ENCODE assay signal across 9 cellular contexts in the genomic region with DNA sequence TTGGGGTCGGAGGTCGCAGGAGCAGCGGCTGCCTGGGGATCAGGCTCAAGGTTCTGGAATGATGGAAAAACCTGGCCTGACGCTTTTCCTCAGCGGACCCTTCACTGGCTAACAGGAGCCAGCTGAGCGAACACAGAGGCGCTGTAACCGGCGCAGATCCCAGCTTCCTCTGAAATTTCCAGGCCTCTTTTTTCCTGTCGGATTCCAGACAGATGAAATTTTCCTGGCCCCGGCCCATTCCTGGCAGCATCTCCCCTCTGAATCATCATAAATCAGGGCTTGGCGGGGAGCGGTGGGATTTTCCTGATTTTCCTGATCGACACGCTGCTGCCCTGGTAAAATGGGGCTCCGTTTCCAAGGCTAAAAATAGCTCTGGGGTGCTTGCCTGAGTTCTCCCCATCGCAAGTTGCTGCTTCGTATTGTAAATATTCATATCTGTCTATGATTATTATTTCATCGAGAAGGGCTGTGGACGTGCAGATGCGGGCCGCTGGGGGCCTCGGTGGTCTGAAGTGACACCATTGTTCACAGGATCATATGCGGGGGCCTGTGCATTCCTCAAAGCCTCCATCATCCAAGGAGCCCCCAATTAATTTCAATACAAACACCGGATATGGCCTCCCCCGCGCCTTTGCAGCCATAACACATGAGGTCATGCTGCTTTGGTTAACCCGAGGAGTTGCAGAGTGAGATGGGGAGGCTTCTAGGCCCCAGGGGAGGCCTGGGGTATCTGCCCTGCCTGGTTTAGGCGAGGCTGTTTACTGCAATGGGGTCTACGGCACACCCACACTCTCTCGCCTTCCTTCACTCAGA. TPM values are rescaled to one million over a fixed set of nuclear protein-coding genes. Genes with fewer than 3 reads are reported as not detected.
DNase-seq lines count a peak whose midpoint lies in the region; ATAC-seq, FAIRE-seq and TF ChIP-seq lines count a peak whose summit lies in the region.
"Had no signal": no experiment of that assay in that cellular context is flagged by ENCODE, and none has a peak within 500 bp of the region (broad histone marks: within the 10 kb centered on the region; RNA-seq: fewer than 3 reads in every experiment).

No MANE protein-coding gene starts in this region.

- H3K27me3 ChIP-seq in K562 (ENCODE audit: control insufficient read depth in 2 of 2, insufficient read depth in 2 of 2, low read length in 2 of 2) (peaks cover 22 to 57% of the 10 kb centered on the region in 2 experiments), gastrocnemius medialis (no peaks in the 10 kb centered on the region)

- no peaks in the 10 kb centered on the region for H3K9me1 ChIP-seq in K562 (ENCODE audit: control insufficient read depth, insufficient read depth, low read length)

- DNase-seq in GM13976 (ENCODE audit: low spot score) (peak; percentile 41), K562 (ENCODE audit: extremely low read depth in 1 of 4, low spot score in 3 of 4) (no peak), iPS-NIHi7 (ENCODE audit: extremely low spot score) (peak; percentile 35), gastrocnemius medialis (peak; percentile 9 to 45), NK-92 (lab: John Stamatoyannopoulos, UW; ENCODE audit: unreplicated experiment) (no peak), G401 (ENCODE audit: low spot score) (no peak), hypothalamus (lab: John Stamatoyannopoulos, UW) (no peak)
- DNase-seq: activated naive CD8-positive, alpha-beta T cell treated with anti-CD3 and anti-CD28 coated beads, Interleukin-2, amount 50 U/mL, for 24 hours had no signal

- TF ChIP-seq RAD21 in K562 (CRISPR knock-in tag; conservative IDR thresholded peaks at IDR 0.05 in 1 of 2, IDR thresholded peaks at IDR 0.05 in 1 of 2): no peak

- no peak for FAIRE-seq in K562 (lab: Jason Lieb, UNC)

- H3K4me3 ChIP-seq in K562: no peak overlapping the region
- H3K4me3 ChIP-seq in gastrocnemius medialis: peak overlapping the region in 1 of 4 donors; percentile 22

- H3K9me3 ChIP-seq in K562 (replicated peaks; ENCODE audit: control insufficient read depth, insufficient read depth, low read depth, low read length): no peaks in the 10 kb centered on the region
- no peaks in the 10 kb centered on the region for H3K9me3 ChIP-seq in gastrocnemius medialis

- POLR2A ChIA-PET in K562 (lab: Yijun Ruan, JAX): no interaction called here

- WGBS in K562 (ENCODE audit: insufficient coverage, low coverage, missing lambda C conversion rate): 5% methylated on average over 27 of the region's 31 CpGs

- no peaks in the 10 kb centered on the region for H4K20me1 ChIP-seq in K562 (replicated peaks; ENCODE audit: control insufficient read depth, insufficient read depth, low read length)

- H3K36me3 ChIP-seq in K562 (ENCODE audit: control insufficient read depth, insufficient read depth, low read length) (no peaks in the 10 kb centered on the region), gastrocnemius medialis (no peaks in the 10 kb centered on the region)

- ATAC-seq in K562 (no peak), gastrocnemius medialis (peak; percentile 72 to 73), GM21717 (IDR thresholded peaks at IDR 0.05; ENCODE audit: unreplicated experiment) (no peak)
- ATAC-seq: activated naive CD8-positive, alpha-beta T cell treated with anti-CD3 and anti-CD28 coated beads, Interleukin-2, amount 50 U/mL, for 24 hours had no signal

- CTCF ChIA-PET in K562 (lab: Yijun Ruan, JAX; ENCODE audit: low intra/inter-chr PET ratio): no interaction called here

- H3K27ac ChIP-seq in K562 (ENCODE audit: extremely low read depth, low read depth, low read length) (no peak overlapping the region), gastrocnemius medialis (peak overlapping the region; percentile 70 to 77 (median 74))

- H3K4me2 ChIP-seq in K562 (ENCODE audit: insufficient read depth, low read length): no peak overlapping the region

- no peaks in the 10 kb centered on the region for H3K79me2 ChIP-seq in K562 (ENCODE audit: control insufficient read depth, insufficient read depth, low read length)

- in situ Hi-C loops in GM13976 (cut with MboI; ENCODE audit: low sequenced_read_pairs, unreplicated experiment) (no loop called here), K562 (cut with MboI) (no loop called here), gastrocnemius medialis (cut with MboI; ENCODE audit: low sequenced_read_pairs in 4 of 4) (no loop called here), G401 (cut with HindIII; ENCODE audit: low sequenced_read_pairs) (no loop called here)

- TF ChIP-seq EP300 in K562 (IDR thresholded peaks at IDR 0.05; ENCODE audit: low read length): no peak

- BruUV-seq in K562 (replicated peaks; lab: Mats Ljungman, UMichigan): no TSS peak

- no peak overlapping the region for H2AFZ ChIP-seq in K562 (ENCODE audit: low read depth, low read length)

- TF ChIP-seq CTCF in GM13976 (IDR thresholded peaks at IDR 0.05; ENCODE audit: borderline replicate concordance, control extremely low read depth, extremely low read depth, insufficient read depth, missing control alignments) (no peak), K562 (IDR thresholded peaks at IDR 0.05 in 2 of 3, conservative IDR thresholded peaks at IDR 0.05 in 1 of 3; ENCODE audit: insufficient read depth in 2 of 3, low read depth in 1 of 3, low read length in 3 of 3) (no peak), gastrocnemius medialis (IDR thresholded peaks at IDR 0.05 in 4 of 5, conservative IDR thresholded peaks at IDR 0.05 in 1 of 5) (no peak)

- TF ChIP-seq POLR2A in K562 (conservative IDR thresholded peaks at IDR 0.05): no peak
- no peak for TF ChIP-seq POLR2A in gastrocnemius medialis (IDR thresholded peaks at IDR 0.05)

- H3K4me1 ChIP-seq in K562 (replicated peaks in 1 of 2; ENCODE audit: control insufficient read depth in 2 of 2, insufficient read depth in 2 of 2, low read length in 2 of 2) (no peaks in the 10 kb centered on the region; a peak in 1 of 5 replicates), gastrocnemius medialis (peaks cover 9 to 21% of the 10 kb centered on the region in 2 donors)

- no peak overlapping the region for H3K9ac ChIP-seq in K562 (ENCODE audit: insufficient read depth in 1 of 2, low read depth in 2 of 2, low read length in 2 of 2)

- intact Hi-C loops in K562 (cut with micrococcal nuclease): no loop called here
- intact Hi-C loops in gastrocnemius medialis (cut with DNase I; ENCODE audit: low total_unique reads): loop anchor here (5.0 kb wide), 1 partner anchor 50 kb away; no protein-coding TSS in a partner anchor

TF ChIP-seq in K562, 482 proteins besides CTCF, POLR2A, EP300 and RAD21:
- TF ChIP-seq TCFL5 (CRISPR knock-in tag; conservative IDR thresholded peaks at IDR 0.05): no peak
- 0 out of 2 replicates have a peak, but pooled peaks have one; percentile 22 for TF ChIP-seq SMAD4 (CRISPR knock-in tag; conservative IDR thresholded peaks at IDR 0.05)
- TF ChIP-seq ZNF143 (CRISPR knock-in tag; IDR thresholded peaks at IDR 0.05): no peak

RNA-seq across cellular contexts. Expression of gene ETV4, which starts 45.8 kb away (rescaled TPM):
- total RNA-seq in K562 (2011; cell fraction: chromatin; rRNA removed; ENCODE audit: low replicate concordance): 23.1 and 47.9 TPM in 2 replicates
- 29.0 and 36.8 TPM in 2 replicates for total RNA-seq in K562 (2011; cell fraction: nucleolus; rRNA removed)
- 31.4 and 33.5 TPM in 2 replicates for total RNA-seq in K562 (2011; cell fraction: nucleoplasm; rRNA removed)
- total RNA-seq in K562 (2014; rRNA removed) (49.5 and 73.9 TPM in 2 replicates), K562 (2014; rRNA removed; fragmentation: Illumina TruSeq; extraction: Trizol) (16.6 and 19.8 TPM in 2 replicates), K562 (2015; rRNA removed; fragmentation: Illumina TruSeq; extraction: Trizol) (27.7 and 28.2 TPM in 2 replicates), K562 (2021) (65.2 and 66.3 TPM in 2 replicates), gastrocnemius medialis (under 1 TPM in 3 of 4 donors, not detected in 1; 0.29 to 0.67 (median 0.42) TPM)
- polyA plus RNA-seq in K562 (2011; rRNA removed) (27.0 and 35.6 TPM in 2 replicates), K562 (2014; fragmentation: Illumina TruSeq; extraction: Trizol) (64.1 and 67.3 TPM in 2 replicates), K562 (2014; fragmentation: Nextera tagmentation; extraction: Ambion mirVana) (1 to 10 TPM; 5.5 to 7.6 TPM), K562 (2014; rRNA removed) (45.4 and 47.1 TPM in 2 replicates)
- polyA plus RNA-seq in K562 (2011; cell fraction: cytosol; rRNA removed): 29.9 and 46.7 TPM in 2 replicates
- 47.1 and 79.3 TPM in 2 replicates for polyA plus RNA-seq in K562 (2011; cell fraction: nucleus; rRNA removed)
- 52.8 and 66.3 TPM in 2 replicates for polyA plus RNA-seq in K562 (2012)
- polyA minus RNA-seq in K562 (2011; rRNA and poly(A)+ RNA removed): 16.2 and 16.4 TPM in 2 replicates
- 24.0 and 25.6 TPM in 2 replicates for polyA minus RNA-seq in K562 (2011; cell fraction: cytosol; rRNA and poly(A)+ RNA removed)
- polyA minus RNA-seq in K562 (2011; cell fraction: nucleus; rRNA and poly(A)+ RNA removed): 8.8 and 11.0 TPM in 2 replicates
- 30.9 and 31.5 TPM in 2 replicates for total RNA-seq in G401 (2014; rRNA removed; shearing (Covaris generic))

Comparison
In these comparisons a context has a peak if more than half of its experiments do, and no peak if none do; other contexts are left out.
1. DNase-seq: peak in GM13976 (single experiment), iPS-NIHi7 (single experiment) and gastrocnemius medialis (2 of 2); none in K562 (0 of 4), NK-92 (single experiment), G401 (single experiment) and hypothalamus (0 of 51).
2. ATAC-seq: peak in gastrocnemius medialis (2 of 2); none in K562 (single experiment) and GM21717 (single experiment).
3. RNA of gene ETV4, which starts 45.8 kb away (total RNA-seq): 16.6 to 73.9 TPM in K562 and 30.9 to 31.5 TPM in G401; 0.29 to 0.67 TPM in gastrocnemius medialis; every median in the first group is over 10 times any median in the second.